12 cellular contexts compared by ENCODE assay signal in genomic region chr18:31490387-31490786, GRCh38. TPM values are rescaled to one million over a fixed set of nuclear protein-coding genes. Genes with fewer than 3 reads are reported as not detected.
DNase-seq lines count a peak whose midpoint lies in the region; ATAC-seq lines count a peak whose summit lies in the region.
"Had no signal": no experiment of that assay in that cellular context is flagged by ENCODE, and none has a peak within 500 bp of the region (broad histone marks: within the 10 kb centered on the region; RNA-seq: fewer than 3 reads in every experiment).

No MANE protein-coding gene starts in this region.

- H3K27ac Mint-ChIP-seq in stimulated activated memory B cell treated with anti-CD40 and anti-IgM and Interleukin-4, amounts not matched to agents 10 μg/mL and 1 μg/mL and 100 μg/mL, for 72 hours, result no peak overlapping the region
- H3K27ac Mint-ChIP-seq: dendritic cell treated with granulocyte-macrophage colony-stimulating factor and Interleukin-4, amounts not matched to agents 40 ng/mL and 50 ng/mL, for 4 days; immature natural killer cell had no signal

- DNase-seq in kidney glomerular epithelial cell (lab: John Stamatoyannopoulos, UW) (peak; percentile 57), G401 (ENCODE audit: low spot score) (no peak), NCI-H2227 (lab: John Stamatoyannopoulos, UW; ENCODE audit: unreplicated experiment) (no peak), NCI-H187 (lab: John Stamatoyannopoulos, UW) (no peak)
- DNase-seq: immature natural killer cell, IMR-90, retina had no signal

- in situ Hi-C loops in G401 (cut with HindIII; ENCODE audit: low sequenced_read_pairs), result no loop called here

- H3K4me1 Mint-ChIP-seq in stimulated activated memory B cell treated with anti-CD40 and anti-IgM and Interleukin-4, amounts not matched to agents 10 μg/mL and 1 μg/mL and 100 μg/mL, for 72 hours, result no peaks in the 10 kb centered on the region
- H3K4me1 Mint-ChIP-seq: immature natural killer cell had no signal

- H3K27me3 Mint-ChIP-seq in stimulated activated memory B cell treated with anti-CD40 and anti-IgM and Interleukin-4, amounts not matched to agents 10 μg/mL and 1 μg/mL and 100 μg/mL, for 72 hours, result peaks cover 24% of the 10 kb centered on the region

- peaks cover 6% of the 10 kb centered on the region for H3K9me3 Mint-ChIP-seq in stimulated activated memory B cell treated with anti-CD40 and anti-IgM and Interleukin-4, amounts not matched to agents 10 μg/mL and 1 μg/mL and 100 μg/mL, for 72 hours
- H3K9me3 Mint-ChIP-seq: dendritic cell treated with granulocyte-macrophage colony-stimulating factor and Interleukin-4, amounts not matched to agents 40 ng/mL and 50 ng/mL, for 4 days had no signal

- H3K36me3 Mint-ChIP-seq in stimulated activated memory B cell treated with anti-CD40 and anti-IgM and Interleukin-4, amounts not matched to agents 10 μg/mL and 1 μg/mL and 100 μg/mL, for 72 hours, result no peaks in the 10 kb centered on the region
- H3K36me3 Mint-ChIP-seq: immature natural killer cell had no signal

- ATAC-seq in GM18517 (IDR thresholded peaks at IDR 0.05; ENCODE audit: unreplicated experiment) (peak; percentile 90), GM21529 (IDR thresholded peaks at IDR 0.05; ENCODE audit: unreplicated experiment) (peak; percentile 84), HG03378 (IDR thresholded peaks at IDR 0.05; ENCODE audit: unreplicated experiment) (peak; percentile 88)
- ATAC-seq in stimulated activated memory B cell treated with anti-CD40 and anti-IgM and Interleukin-4, amounts not matched to agents 10 μg/mL and 1 μg/mL and 100 μg/mL, for 72 hours, result no peak

- H3K4me3 Mint-ChIP-seq in stimulated activated memory B cell treated with anti-CD40 and anti-IgM and Interleukin-4, amounts not matched to agents 10 μg/mL and 1 μg/mL and 100 μg/mL, for 72 hours, result no peak overlapping the region
- H3K4me3 Mint-ChIP-seq: dendritic cell treated with granulocyte-macrophage colony-stimulating factor and Interleukin-4, amounts not matched to agents 40 ng/mL and 50 ng/mL, for 4 days; immature natural killer cell had no signal

RNA-seq across cellular contexts. Expression of gene DSG2, which starts 7.6 kb away (rescaled TPM):
- total RNA-seq in G401 (2014; rRNA removed; shearing (Covaris generic)), result 1.4 TPM in 1 of 2 replicates, not detected in the other

RNA-seq across cellular contexts. Expression of gene DSG3, which starts 42.8 kb away (rescaled TPM):
- total RNA-seq in G401 (2014; rRNA removed; shearing (Covaris generic)), result not detected in 2 replicates
- total RNA-seq: IMR-90 had no signal
